Comparison of ENCODE assay signal across 9 cellular contexts in genomic region chr6:33000053-33000452, GRCh38. TPM values are rescaled to one million over a fixed set of nuclear protein-coding genes. Genes with fewer than 3 reads are reported as not detected.
DNase-seq lines count a peak whose midpoint lies in the region; ATAC-seq and TF ChIP-seq lines count a peak whose summit lies in the region.
"Had no signal": no experiment of that assay in that cellular context is flagged by ENCODE, and none has a peak within 500 bp of the region (broad histone marks: within the 10 kb centered on the region; RNA-seq: fewer than 3 reads in every experiment).

No MANE protein-coding gene starts in this region.

- H3K4me1 ChIP-seq in MM.1S (ENCODE audit: low read length) (no peaks in the 10 kb centered on the region), body of pancreas (no peaks in the 10 kb centered on the region)

- H3K4me1 Mint-ChIP-seq in activated CD4-positive, alpha-beta T cell treated with anti-CD3 and anti-CD28 coated beads for 36 hours = peaks cover 7% of the 10 kb centered on the region
- H3K4me1 Mint-ChIP-seq in progenitor cell of endocrine pancreas (ENCODE audit: low read depth) = peaks cover 1% of the 10 kb centered on the region

- H3K4me3 ChIP-seq in MM.1S (ENCODE audit: low read length) = no peak overlapping the region
- no peak overlapping the region for H3K4me3 ChIP-seq in body of pancreas

- 41 to 58% methylated on average over 8 of the region's 8 CpGs for WGBS in body of pancreas, 2 donors

- H3K4me3 Mint-ChIP-seq in activated CD4-positive, alpha-beta T cell treated with anti-CD3 and anti-CD28 coated beads for 36 hours = no peak overlapping the region
- no peak overlapping the region for H3K4me3 Mint-ChIP-seq in progenitor cell of endocrine pancreas (ENCODE audit: low read depth)
- H3K4me3 Mint-ChIP-seq: central memory CD8-positive, alpha-beta T cell had no signal

- POLR2A ChIA-PET in activated CD4-positive, alpha-beta T cell treated with anti-CD3 and anti-CD28 coated beads for 36 hours (lab: Charles Lee) = interaction anchor here (1.3 kb wide), 1 partner anchor 28 kb away, joined by 5 read pairs; no protein-coding TSS in a partner anchor

- H3K9me3 ChIP-seq in MM.1S (replicated peaks; ENCODE audit: insufficient read depth, low read length) (no peaks in the 10 kb centered on the region), body of pancreas (no peaks in the 10 kb centered on the region)

- H3F3A ChIP-seq in MM.1S (ENCODE audit: insufficient read depth, low read length) = no peaks in the 10 kb centered on the region

- H3K79me2 ChIP-seq in MM.1S (ENCODE audit: low read length) = no peaks in the 10 kb centered on the region

- no peak overlapping the region for H3K9ac ChIP-seq in MM.1S (ENCODE audit: low read length)

- no peaks in the 10 kb centered on the region for H3K9me2 ChIP-seq in MM.1S (replicated peaks; ENCODE audit: insufficient read depth, low read length)

- TF ChIP-seq POLR2A in body of pancreas (IDR thresholded peaks at IDR 0.05) = no peak

- ATAC-seq in activated CD4-positive, alpha-beta T cell treated with anti-CD3 and anti-CD28 coated beads for 36 hours = peak; percentile 65
- ATAC-seq in body of pancreas (no peak), HG03378 (IDR thresholded peaks at IDR 0.05; ENCODE audit: unreplicated experiment) (no peak), left ventricle myocardium superior (no peak)

- 0 out of 2 replicates have a peak overlapping the region, but pooled peaks have one; percentile 12 for H3K4me2 ChIP-seq in MM.1S (ENCODE audit: low read depth, low read length)

- 0 out of 2 replicates have a peak overlapping the region, but pooled peaks have one; percentile 8 for H2AFZ ChIP-seq in MM.1S (ENCODE audit: low read length)

- H3K36me3 ChIP-seq in MM.1S (replicated peaks; ENCODE audit: insufficient read depth, low read length) = no peaks in the 10 kb centered on the region
- no peaks in the 10 kb centered on the region for H3K36me3 ChIP-seq in body of pancreas (replicated peaks in 1 of 2; ENCODE audit: insufficient read depth in 1 of 2, low read depth in 2 of 2)

- DNase-seq in activated CD4-positive, alpha-beta T cell treated with anti-CD3 and anti-CD28 coated beads for 36 hours = peak; percentile 45
- DNase-seq in activated CD4-positive, alpha-beta T cell treated with anti-CD3 and anti-CD28 coated beads, Interleukin-2, amount 50 U/mL, for 4 hours = no peak
- DNase-seq in MM.1S = peak; percentile 51
- no peak for DNase-seq in body of pancreas
- no peak for DNase-seq in progenitor cell of endocrine pancreas (ENCODE audit: low spot score, unreplicated experiment)
- DNase-seq in globus pallidus (ENCODE audit: low spot score) = no peak
- no peak for DNase-seq in left ventricle myocardium superior

- CTCF ChIA-PET in activated CD4-positive, alpha-beta T cell treated with anti-CD3 and anti-CD28 coated beads for 36 hours (lab: Charles Lee) = interaction anchor here (0.8 to 7.3 kb wide), 8 partner anchors 11 to 148 kb away, joined by 3 to 56 read pairs (median 4); no protein-coding TSS in a partner anchor

- H3K27ac Mint-ChIP-seq in activated CD4-positive, alpha-beta T cell treated with anti-CD3 and anti-CD28 coated beads for 36 hours = no peak overlapping the region
- no peak overlapping the region for H3K27ac Mint-ChIP-seq in progenitor cell of endocrine pancreas

- no peaks in the 10 kb centered on the region for H3K36me3 Mint-ChIP-seq in activated CD4-positive, alpha-beta T cell treated with anti-CD3 and anti-CD28 coated beads for 36 hours (ENCODE audit: low read depth)
- H3K36me3 Mint-ChIP-seq in progenitor cell of endocrine pancreas (ENCODE audit: insufficient read depth) = no peaks in the 10 kb centered on the region

- peak; percentile 48 for TF ChIP-seq CTCF in MM.1S (IDR thresholded peaks at IDR 0.05; ENCODE audit: low read length)
- TF ChIP-seq CTCF in body of pancreas (IDR thresholded peaks at IDR 0.05) = peak in 4 of 7 experiments; percentile 17 to 50 (median 40)
- peak; percentile 62 for TF ChIP-seq CTCF in progenitor cell of endocrine pancreas (IDR thresholded peaks at IDR 0.05; ENCODE audit: unreplicated experiment)

- H3K9me3 Mint-ChIP-seq in activated CD4-positive, alpha-beta T cell treated with anti-CD3 and anti-CD28 coated beads for 36 hours (ENCODE audit: low read depth) = no peaks in the 10 kb centered on the region
- no peaks in the 10 kb centered on the region for H3K9me3 Mint-ChIP-seq in progenitor cell of endocrine pancreas (ENCODE audit: low read depth)
- H3K9me3 Mint-ChIP-seq: central memory CD8-positive, alpha-beta T cell had no signal

- intact Hi-C loops in activated CD4-positive, alpha-beta T cell treated with anti-CD3 and anti-CD28 coated beads for 36 hours (cut with DNase I, micrococcal nuclease) = no loop called here
- intact Hi-C loops in body of pancreas (cut with DNase I) = no loop called here
- intact Hi-C loops in left ventricle myocardium superior (cut with micrococcal nuclease) = no loop called here

- H3K27me3 Mint-ChIP-seq in activated CD4-positive, alpha-beta T cell treated with anti-CD3 and anti-CD28 coated beads for 36 hours = peaks cover 15% of the 10 kb centered on the region
- H3K27me3 Mint-ChIP-seq in progenitor cell of endocrine pancreas = peaks cover 54% of the 10 kb centered on the region

- H3K27ac ChIP-seq in MM.1S (ENCODE audit: low read length) (no peak overlapping the region), body of pancreas (no peak overlapping the region)

- H3K27me3 ChIP-seq in MM.1S (replicated peaks; ENCODE audit: insufficient read depth, low read length) = no peaks in the 10 kb centered on the region
- no peaks in the 10 kb centered on the region for H3K27me3 ChIP-seq in body of pancreas

- H4K20me1 ChIP-seq in MM.1S (ENCODE audit: insufficient read depth, low read length) = no peaks in the 10 kb centered on the region

RNA-seq across cellular contexts. Expression of gene HLA-DOA, which starts 9.3 kb away (rescaled TPM):
- total RNA-seq in activated CD4-positive, alpha-beta T cell treated with anti-CD3 and anti-CD28 coated beads for 36 hours = 1 to 10 TPM; 1.7 to 3.3 TPM
- 10 to 100 TPM in 1 of 2 donors, 1 to 10 TPM in 1; 2.0 to 83.3 TPM for total RNA-seq in body of pancreas
- 4.1 and 5.6 TPM in 2 replicates for total RNA-seq in progenitor cell of endocrine pancreas
- 1.8 TPM for total RNA-seq in left ventricle myocardium superior

RNA-seq across cellular contexts. Expression of gene BRD2, which starts 31.7 kb away (rescaled TPM):
- total RNA-seq in activated CD4-positive, alpha-beta T cell treated with anti-CD3 and anti-CD28 coated beads for 36 hours = 100 to 1,000 TPM; 230 to 338 TPM
- 100 to 1,000 TPM in 1 of 2 donors, 10 to 100 TPM in 1; 99.1 to 171 TPM for total RNA-seq in body of pancreas
- total RNA-seq in progenitor cell of endocrine pancreas = 229 and 238 TPM in 2 replicates
- total RNA-seq in left ventricle myocardium superior = 73.8 TPM

RNA-seq across cellular contexts. Expression of gene HLA-DMA, which starts 47.2 kb away (rescaled TPM):
- total RNA-seq in activated CD4-positive, alpha-beta T cell treated with anti-CD3 and anti-CD28 coated beads for 36 hours = 10 to 100 TPM; 11.8 TPM
- 10 to 100 TPM; 15.8 to 26.7 TPM for total RNA-seq in body of pancreas
- 3.3 and 3.4 TPM in 2 replicates for total RNA-seq in progenitor cell of endocrine pancreas
- 20.0 TPM for total RNA-seq in left ventricle myocardium superior

RNA-seq across cellular contexts. Expression of gene HLA-DMB, which starts 59.2 kb away (rescaled TPM):
- total RNA-seq in activated CD4-positive, alpha-beta T cell treated with anti-CD3 and anti-CD28 coated beads for 36 hours = 1 to 10 TPM; 1.9 to 2.3 TPM
- total RNA-seq in body of pancreas (10 to 100 TPM in 1 of 2 donors, 1 to 10 TPM in 1; 3.0 to 14.3 TPM), progenitor cell of endocrine pancreas (1.1 and 1.8 TPM in 2 replicates), left ventricle myocardium superior (10.6 TPM)

Comparison
In these comparisons a context has a peak if more than half of its experiments do, and no peak if none do; other contexts are left out.
1. DNase-seq: peak in activated CD4-positive, alpha-beta T cell treated with anti-CD3 and anti-CD28 coated beads for 36 hours (single experiment) and MM.1S (single experiment); none in activated CD4-positive, alpha-beta T cell treated with anti-CD3 and anti-CD28 coated beads, Interleukin-2, amount 50 U/mL, for 4 hours (0 of 2), body of pancreas (0 of 4), progenitor cell of endocrine pancreas (single experiment), globus pallidus (single experiment) and left ventricle myocardium superior (single experiment).
2. Peak in every context shown above with its lines, with median percentiles within 50 percentile points of each other: CTCF ChIP-seq.